ENCODE assay signal across 23 cellular contexts in genomic region chr1:68234094-68234493, GRCh38. TPM values are rescaled to one million over a fixed set of nuclear protein-coding genes. Genes with fewer than 3 reads are reported as not detected.
"Had no signal": no experiment of that assay in that cellular context is flagged by ENCODE, and none has a peak within 500 bp of the region (broad histone marks: within the 10 kb centered on the region; RNA-seq: fewer than 3 reads in every experiment).

No MANE protein-coding gene starts in this region.

- ATAC-seq: activated CD4-positive, alpha-beta T cell treated with anti-CD3 and anti-CD28 coated beads for 36 hours; activated naive CD4-positive, alpha-beta T cell treated with anti-CD3 and anti-CD28 coated beads, Interleukin-2, amount 50 U/mL, for 72 hours; activated T-cell treated with anti-CD3 and anti-CD28 coated beads, Interleukin-2, amount 50 U/mL, for 72 hours; left colon; naive thymus-derived CD4-positive, alpha-beta T cell had no signal

- H3K36me3 ChIP-seq: right lobe of liver, thoracic aorta, uterus had no signal

- H3K27me3 ChIP-seq: right lobe of liver, uterus had no signal

- H3K4me1 ChIP-seq: uterus had no signal

- H3K27ac Mint-ChIP-seq: activated CD4-positive, alpha-beta T cell treated with anti-CD3 and anti-CD28 coated beads for 36 hours; activated naive CD4-positive, alpha-beta T cell treated with anti-CD3 and anti-CD28 coated beads, Interleukin-2, amount 50 U/mL, for 72 hours; activated T-cell treated with anti-CD3 and anti-CD28 coated beads, Interleukin-2, amount 50 U/mL, for 72 hours; naive thymus-derived CD4-positive, alpha-beta T cell; stimulated activated naive CD8-positive, alpha-beta T cell treated with anti-CD3 and anti-CD28 coated beads, Interleukin-15, Interleukin-2, amounts not matched to agents 100 ng/mL and 50 ng/mL, for 24 hours; T-helper 2 cell treated with Interferon-gamma antibody and Interleukin-4, amounts not matched to agents 5 μg/mL and 100 μg/mL, for 36 hours had no signal

- H3K4me3 Mint-ChIP-seq: activated CD4-positive, alpha-beta T cell treated with anti-CD3 and anti-CD28 coated beads for 36 hours; activated T-cell treated with anti-CD3 and anti-CD28 coated beads, Interleukin-2, amount 50 U/mL, for 72 hours; stimulated activated naive CD8-positive, alpha-beta T cell treated with anti-CD3 and anti-CD28 coated beads, Interleukin-15, Interleukin-2, amounts not matched to agents 100 ng/mL and 50 ng/mL, for 24 hours; T-helper 2 cell treated with Interferon-gamma antibody and Interleukin-4, amounts not matched to agents 5 μg/mL and 100 μg/mL, for 36 hours had no signal

- DNase-seq: activated CD4-positive, alpha-beta T cell treated with anti-CD3 and anti-CD28 coated beads for 36 hours; activated CD4-positive, CD25-positive, alpha-beta regulatory T cell; activated naive CD4-positive, alpha-beta T cell; activated T-cell treated with anti-CD3 and anti-CD28 coated beads for 4 hours; activated T-cell treated with anti-CD3 and anti-CD28 coated beads, Interleukin-2, amount 50 U/mL, for 72 hours; dermis blood vessel endothelial cell; effector CD4-positive, alpha-beta T cell; glutamatergic neuron; islet precursor cell; left colon; midbrain; naive thymus-derived CD4-positive, alpha-beta T cell; posterior cingulate gyrus; right lobe of liver; stimulated activated CD4-positive, alpha-beta T cell treated with anti-CD3 and anti-CD28 coated beads, Interleukin-12 subunit alpha, Interleukin-12 subunit beta, amount 100 ng/mL, for 4 hours; stimulated activated CD4-positive, alpha-beta T cell treated with anti-CD3 and anti-CD28 coated beads, Interleukin-4, amount 100 ng/mL, for 1 hour; uterus had no signal

- H3K27ac ChIP-seq: epithelial cell of prostate, right lobe of liver, skin epidermis, thoracic aorta, uterus had no signal

- H3K9me3 ChIP-seq: right lobe of liver, thoracic aorta, uterus had no signal

- H3K4me3 ChIP-seq: right lobe of liver, skin epidermis, thoracic aorta, uterus had no signal

- H3K9me3 Mint-ChIP-seq: activated T-cell treated with anti-CD3 and anti-CD28 coated beads, Interleukin-2, amount 50 U/mL, for 72 hours; stimulated activated naive CD8-positive, alpha-beta T cell treated with anti-CD3 and anti-CD28 coated beads, Interleukin-15, Interleukin-2, amounts not matched to agents 100 ng/mL and 50 ng/mL, for 24 hours; T-helper 2 cell treated with Interferon-gamma antibody and Interleukin-4, amounts not matched to agents 5 μg/mL and 100 μg/mL, for 36 hours had no signal

RNA-seq across cellular contexts. Expression of gene WLS, which starts 1.8 kb away (rescaled TPM):
- total RNA-seq: activated CD4-positive, alpha-beta T cell treated with anti-CD3 and anti-CD28 coated beads for 36 hours; activated naive CD4-positive, alpha-beta T cell treated with anti-CD3 and anti-CD28 coated beads, Interleukin-2, amount 50 U/mL, for 72 hours; activated T-cell treated with anti-CD3 and anti-CD28 coated beads, Interleukin-2, amount 50 U/mL, for 72 hours had no signal
